17 cellular contexts compared by ENCODE assay signal in the genomic region with DNA sequence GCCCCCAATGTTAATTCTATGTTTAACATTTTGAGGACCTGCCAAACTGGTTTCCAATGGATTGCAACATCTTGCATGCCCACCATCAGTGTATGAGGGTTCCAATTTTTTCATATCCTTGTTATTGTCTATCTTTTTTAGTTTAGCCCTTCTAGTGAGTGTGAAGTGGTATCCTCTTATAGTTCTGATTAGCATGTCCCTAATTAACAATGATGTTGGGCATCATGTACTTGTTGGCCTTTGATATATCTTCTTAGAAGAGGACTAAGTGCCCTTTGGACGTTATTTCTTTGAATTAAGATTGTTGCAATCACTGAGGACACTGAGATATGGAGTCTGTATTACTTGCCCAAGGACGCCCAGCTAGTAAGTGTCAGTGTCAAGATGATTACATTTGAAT. TPM values are rescaled to one million over a fixed set of nuclear protein-coding genes. Genes with fewer than 3 reads are reported as not detected.
A peak's percentile ranks its signal among the peaks of the same experiment; 100 is the strongest.
DNase-seq lines count a peak whose midpoint lies in the region; ATAC-seq and TF ChIP-seq lines count a peak whose summit lies in the region.
"Had no signal": no experiment of that assay in that cellular context is flagged by ENCODE, and none has a peak within 500 bp of the region (broad histone marks: within the 10 kb centered on the region; RNA-seq: fewer than 3 reads in every experiment).

No MANE protein-coding gene starts in this region.

- ATAC-seq in Right ventricle myocardium superior (ENCODE audit: poor library complexity) (peak; percentile 19), right cardiac atrium (no peak), aorta (ENCODE audit: low FRiP score) (no peak), HG03039 (IDR thresholded peaks at IDR 0.05; ENCODE audit: unreplicated experiment) (no peak)
- ATAC-seq: A549 had no signal

- no peaks in the 10 kb centered on the region for H3K36me3 ChIP-seq in aorta (ENCODE audit: control insufficient read depth in 1 of 2, insufficient read depth in 2 of 2, low read length in 1 of 2)
- H3K36me3 ChIP-seq: BLaER1, HAP-1 had no signal

- H3K27me3 Mint-ChIP-seq in mesothelial cell of epicardium (ENCODE audit: low read depth) = no peaks in the 10 kb centered on the region
- no peaks in the 10 kb centered on the region for H3K27me3 Mint-ChIP-seq in activated naive CD4-positive, alpha-beta T cell treated with anti-CD3 and anti-CD28 coated beads for 36 hours (ENCODE audit: low read depth)
- H3K27me3 Mint-ChIP-seq: CD4-positive, alpha-beta memory T cell had no signal

- intact Hi-C loops in Right ventricle myocardium superior (cut with DNase I) = no loop called here
- intact Hi-C loops in right cardiac atrium (cut with DNase I) = no loop called here
- intact Hi-C loops in aorta (cut with DNase I) = no loop called here
- intact Hi-C loops in activated naive CD4-positive, alpha-beta T cell treated with anti-CD3 and anti-CD28 coated beads for 36 hours (cut with micrococcal nuclease) = no loop called here

- no peaks in the 10 kb centered on the region for H3K9me3 ChIP-seq in right cardiac atrium (ENCODE audit: control insufficient read depth, low read length)
- no peaks in the 10 kb centered on the region for H3K9me3 ChIP-seq in aorta (ENCODE audit: control insufficient read depth, low read length)
- H3K9me3 ChIP-seq: A549, BLaER1, HAP-1 had no signal

- H3K4me3 Mint-ChIP-seq in mesothelial cell of epicardium = no peak overlapping the region
- H3K4me3 Mint-ChIP-seq in activated naive CD4-positive, alpha-beta T cell treated with anti-CD3 and anti-CD28 coated beads for 36 hours = no peak overlapping the region
- H3K4me3 Mint-ChIP-seq: CD14-positive monocyte; CD4-positive, alpha-beta memory T cell had no signal

- 67% methylated on average over 2 of the region's 2 CpGs for WGBS in right cardiac atrium
- WGBS in aorta, 2 donors = 94 to 96% methylated on average over 2 of the region's 2 CpGs

- H3K9me3 Mint-ChIP-seq in mesothelial cell of epicardium = peaks cover 5% of the 10 kb centered on the region
- peaks cover 6% of the 10 kb centered on the region for H3K9me3 Mint-ChIP-seq in activated naive CD4-positive, alpha-beta T cell treated with anti-CD3 and anti-CD28 coated beads for 36 hours

- CTCF ChIA-PET in activated naive CD4-positive, alpha-beta T cell treated with anti-CD3 and anti-CD28 coated beads for 36 hours (lab: Charles Lee) = interaction anchor here (0.7 to 1.0 kb wide), 2 partner anchors 12 to 51 kb away, joined by 3 read pairs; no protein-coding TSS in a partner anchor

- no peaks in the 10 kb centered on the region for H3K27me3 ChIP-seq in right cardiac atrium (ENCODE audit: control insufficient read depth, insufficient read depth)
- no peaks in the 10 kb centered on the region for H3K27me3 ChIP-seq in aorta (ENCODE audit: control insufficient read depth in 1 of 2, insufficient read depth in 2 of 2, low read length in 1 of 2)
- H3K27me3 ChIP-seq: BLaER1 had no signal

- H3K27ac Mint-ChIP-seq in mesothelial cell of epicardium = peak overlapping the region; percentile 30
- no peak overlapping the region for H3K27ac Mint-ChIP-seq in activated naive CD4-positive, alpha-beta T cell treated with anti-CD3 and anti-CD28 coated beads for 36 hours
- H3K27ac Mint-ChIP-seq: CD4-positive, alpha-beta memory T cell had no signal

- no peak overlapping the region for H3K4me3 ChIP-seq in right cardiac atrium (ENCODE audit: low read length)
- no peak overlapping the region for H3K4me3 ChIP-seq in aorta (ENCODE audit: low read length in 2 of 2)
- H3K4me3 ChIP-seq: A549, BLaER1, HAP-1 had no signal

- no peak for TF ChIP-seq RAD21 in Ishikawa (IDR thresholded peaks at IDR 0.05; ENCODE audit: low read depth)

- H3K4me1 ChIP-seq in right cardiac atrium (ENCODE audit: control insufficient read depth, insufficient read depth, low read length) = no peaks in the 10 kb centered on the region
- peaks cover 6 to 7% of the 10 kb centered on the region in 2 donors for H3K4me1 ChIP-seq in aorta (ENCODE audit: control insufficient read depth in 1 of 2, insufficient read depth in 2 of 2, low read length in 2 of 2)
- H3K4me1 ChIP-seq: A549, BLaER1 had no signal

- TF ChIP-seq EP300 in Ishikawa (IDR thresholded peaks at IDR 0.05; ENCODE audit: borderline replicate concordance) = no peak

- H3K4me1 Mint-ChIP-seq in mesothelial cell of epicardium = peaks cover 18% of the 10 kb centered on the region
- H3K4me1 Mint-ChIP-seq in activated naive CD4-positive, alpha-beta T cell treated with anti-CD3 and anti-CD28 coated beads for 36 hours (ENCODE audit: low read depth) = no peaks in the 10 kb centered on the region

- no peak for TF ChIP-seq CTCF in mesothelial cell of epicardium (IDR thresholded peaks at IDR 0.05; ENCODE audit: unreplicated experiment)

- peaks cover 10% of the 10 kb centered on the region for H3K36me3 Mint-ChIP-seq in mesothelial cell of epicardium
- peaks cover 7% of the 10 kb centered on the region for H3K36me3 Mint-ChIP-seq in activated naive CD4-positive, alpha-beta T cell treated with anti-CD3 and anti-CD28 coated beads for 36 hours (ENCODE audit: low read depth)

- no peak for DNase-seq in Right ventricle myocardium superior
- no peak for DNase-seq in right cardiac atrium
- no peak for DNase-seq in mesothelial cell of epicardium (ENCODE audit: low spot score in 2 of 2, unreplicated experiment in 2 of 2)
- DNase-seq in aorta = no peak
- no peak for DNase-seq in activated naive CD4-positive, alpha-beta T cell treated with anti-CD3 and anti-CD28 coated beads for 36 hours
- DNase-seq: AML-193; CD4-positive, alpha-beta memory T cell; DMS79 treated with DMSO at 0.1 percent for 48 hours; GF-D8; IMR-90 had no signal

- H3K27ac ChIP-seq in right cardiac atrium (ENCODE audit: low read length) (no peak overlapping the region), aorta (ENCODE audit: low read depth in 1 of 2, low read length in 2 of 2) (peak overlapping the region; percentile 28 to 68)
- H3K27ac ChIP-seq: 22Rv1, A549, BLaER1 had no signal

TF ChIP-seq in Ishikawa, 13 proteins besides CTCF, POLR2A, EP300 and RAD21:
- TF ChIP-seq, protein P1, sequence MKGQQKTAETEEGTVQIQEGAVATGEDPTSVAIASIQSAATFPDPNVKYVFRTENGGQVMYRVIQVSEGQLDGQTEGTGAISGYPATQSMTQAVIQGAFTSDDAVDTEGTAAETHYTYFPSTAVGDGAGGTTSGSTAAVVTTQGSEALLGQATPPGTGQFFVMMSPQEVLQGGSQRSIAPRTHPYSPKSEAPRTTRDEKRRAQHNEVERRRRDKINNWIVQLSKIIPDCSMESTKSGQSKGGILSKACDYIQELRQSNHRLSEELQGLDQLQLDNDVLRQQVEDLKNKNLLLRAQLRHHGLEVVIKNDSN (IDR thresholded peaks at IDR 0.05) = no peak
- TF ChIP-seq CEBPB (IDR thresholded peaks at IDR 0.05) = 0 out of 2 replicates have a peak, but pooled peaks have one; percentile 6

RNA-seq across cellular contexts. Expression of a gene that starts 22.3 kb away (rescaled TPM):
- total RNA-seq in Right ventricle myocardium superior (37.1 TPM), right cardiac atrium (10 to 100 TPM in 1 of 4 donors, 1 to 10 TPM in 3; 5.2 to 10.4 (median 7.7) TPM), mesothelial cell of epicardium (29.3 to 35.0 TPM (median 32.2 TPM) in 3 replicates), aorta (10 to 100 TPM; 14.6 to 18.6 TPM)
- polyA plus RNA-seq in right cardiac atrium (3.4 TPM), aorta (1 to 10 TPM; 3.4 to 3.9 TPM)
- 1 to 10 TPM; 1.4 to 1.6 TPM for total RNA-seq in activated naive CD4-positive, alpha-beta T cell treated with anti-CD3 and anti-CD28 coated beads for 36 hours
